Comparison of ENCODE assay signal across 31 cellular contexts in the genomic region with DNA sequence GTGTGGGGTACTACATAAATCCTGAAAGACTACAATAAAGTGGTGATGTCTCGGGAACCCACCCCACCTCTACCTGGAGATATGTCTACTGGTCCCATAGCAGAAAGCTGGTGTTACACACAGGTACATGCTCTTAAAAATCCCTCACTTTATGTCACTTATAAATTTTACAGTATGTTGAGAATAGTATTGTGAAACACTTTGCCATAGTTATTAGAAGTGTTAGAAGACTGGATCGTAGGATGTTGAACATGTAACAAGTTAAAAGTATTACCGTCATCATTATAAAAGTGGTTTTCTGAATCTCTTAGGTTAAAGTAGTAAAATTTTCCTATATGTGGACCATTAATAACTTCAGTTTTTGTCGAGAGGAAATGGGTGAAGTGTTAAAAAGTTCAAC.
"Had no signal": no experiment of that assay in that cellular context is flagged by ENCODE, and none has a peak within 500 bp of the region (broad histone marks: within the 10 kb centered on the region; RNA-seq: fewer than 3 reads in every experiment).

No MANE protein-coding gene starts in this region.

- H3K4me3 Mint-ChIP-seq: activated CD4-positive, alpha-beta memory T cell treated with anti-CD3 and anti-CD28 coated beads for 36 hours; activated CD4-positive, alpha-beta T cell treated with anti-CD3 and anti-CD28 coated beads, Interleukin-2, amount 10 ng/mL, durations not matched to agents 7 days and 5 days; activated naive CD8-positive, alpha-beta T cell treated with anti-CD3 and anti-CD28 coated beads, Interleukin-2, amount 50 U/mL, for 24 hours; activated T-cell treated with anti-CD3 and anti-CD28 coated beads, Interleukin-2, amount 50 U/mL, for 4 hours; T-helper 1 cell treated with Interleukin-12 subunit alpha and Interleukin-12 subunit beta and Interleukin-4 antibody, amounts not matched to agents 30 μg/mL and 1 μg/mL, for 36 hours had no signal

- FAIRE-seq: bronchial epithelial cell had no signal

- DNase-seq: activated CD4-positive, alpha-beta memory T cell treated with anti-CD3 and anti-CD28 coated beads for 36 hours; activated CD4-positive, alpha-beta T cell treated with anti-CD3 and anti-CD28 coated beads, Interleukin-2, amount 10 ng/mL, durations not matched to agents 7 days and 5 days; activated CD4-positive, CD25-positive, alpha-beta regulatory T cell; activated CD8-positive, alpha-beta memory T cell treated with anti-CD3 and anti-CD28 coated beads for 24 hours; activated effector memory CD4-positive, alpha-beta T cell treated with anti-CD3 and anti-CD28 coated beads, Interleukin-2, amount 50 U/mL, for 16 hours; activated naive CD4-positive, alpha-beta T cell treated with Interleukin-2 at 50 U/mL for 16 hours; activated naive CD8-positive, alpha-beta T cell treated with anti-CD3 and anti-CD28 coated beads, Interleukin-2, amount 50 U/mL, for 24 hours; activated T-cell treated with anti-CD3 and anti-CD28 coated beads, Interleukin-2, amount 50 U/mL, for 4 hours; amniotic stem cell; body of pancreas; central memory CD4-positive, alpha-beta T cell; MG63; MV-4-11; NCI-H1092 treated with DMSO at 0.1 percent for 48 hours; NCI-H1417 treated with DMSO at 0.1 percent for 48 hours; NCI-H1694; NCI-H2029; NCI-H2107; NCI-H2171 treated with DMSO at 0.1 percent for 48 hours; NCI-H226; NCI-H510A; NCI-H526 treated with DMSO at 0.1 percent for 48 hours; NCI-H82; NK-92 treated with Interleukin-12 subunit alpha and Interleukin-12 subunit beta, amount 100 ng/mL, for 24 hours; PC-3; SHP77 treated with DMSO at 0.1 percent for 48 hours; T-helper 9 cell had no signal

- H3K27me3 ChIP-seq: ascending aorta, body of pancreas, MG63 had no signal

- H3K9me3 Mint-ChIP-seq: activated CD4-positive, alpha-beta memory T cell treated with anti-CD3 and anti-CD28 coated beads for 36 hours; activated CD4-positive, alpha-beta T cell treated with anti-CD3 and anti-CD28 coated beads, Interleukin-2, amount 10 ng/mL, durations not matched to agents 7 days and 5 days; activated naive CD4-positive, alpha-beta T cell treated with anti-CD3 and anti-CD28 coated beads, Interleukin-2, amount 50 U/mL, for 72 hours; activated naive CD8-positive, alpha-beta T cell treated with anti-CD3 and anti-CD28 coated beads, Interleukin-2, amount 50 U/mL, for 24 hours; activated T-cell treated with anti-CD3 and anti-CD28 coated beads, Interleukin-2, amount 50 U/mL, for 4 hours; T-helper 1 cell treated with Interleukin-12 subunit alpha and Interleukin-12 subunit beta and Interleukin-4 antibody, amounts not matched to agents 30 μg/mL and 1 μg/mL, for 36 hours had no signal

- H3K27ac Mint-ChIP-seq: activated CD4-positive, alpha-beta memory T cell treated with anti-CD3 and anti-CD28 coated beads for 36 hours; activated CD4-positive, alpha-beta T cell treated with anti-CD3 and anti-CD28 coated beads, Interleukin-2, amount 10 ng/mL, durations not matched to agents 7 days and 5 days; activated naive CD4-positive, alpha-beta T cell treated with anti-CD3 and anti-CD28 coated beads, Interleukin-2, amount 50 U/mL, for 72 hours; activated naive CD8-positive, alpha-beta T cell treated with anti-CD3 and anti-CD28 coated beads, Interleukin-2, amount 50 U/mL, for 24 hours; T-helper 1 cell treated with Interleukin-12 subunit alpha and Interleukin-12 subunit beta and Interleukin-4 antibody, amounts not matched to agents 30 μg/mL and 1 μg/mL, for 36 hours had no signal

- ATAC-seq: activated naive CD4-positive, alpha-beta T cell treated with anti-CD3 and anti-CD28 coated beads, Interleukin-2, amount 50 U/mL, for 72 hours; activated naive CD8-positive, alpha-beta T cell treated with anti-CD3 and anti-CD28 coated beads, Interleukin-2, amount 50 U/mL, for 24 hours; activated T-cell treated with anti-CD3 and anti-CD28 coated beads, Interleukin-2, amount 50 U/mL, for 4 hours; body of pancreas; PC-3 had no signal

- H3K4me1 Mint-ChIP-seq: activated CD4-positive, alpha-beta T cell treated with anti-CD3 and anti-CD28 coated beads, Interleukin-2, amount 10 ng/mL, durations not matched to agents 7 days and 5 days had no signal

- H3K27me3 Mint-ChIP-seq: activated CD4-positive, alpha-beta memory T cell treated with anti-CD3 and anti-CD28 coated beads for 36 hours; activated CD4-positive, alpha-beta T cell treated with anti-CD3 and anti-CD28 coated beads, Interleukin-2, amount 10 ng/mL, durations not matched to agents 7 days and 5 days; activated naive CD8-positive, alpha-beta T cell treated with anti-CD3 and anti-CD28 coated beads, Interleukin-2, amount 50 U/mL, for 24 hours had no signal

- H3K9me3 ChIP-seq: ascending aorta, body of pancreas, MG63 had no signal

- H3K27ac ChIP-seq: ascending aorta, body of pancreas had no signal
